ENCODE assay signal across 1 cellular context in the genomic region with DNA sequence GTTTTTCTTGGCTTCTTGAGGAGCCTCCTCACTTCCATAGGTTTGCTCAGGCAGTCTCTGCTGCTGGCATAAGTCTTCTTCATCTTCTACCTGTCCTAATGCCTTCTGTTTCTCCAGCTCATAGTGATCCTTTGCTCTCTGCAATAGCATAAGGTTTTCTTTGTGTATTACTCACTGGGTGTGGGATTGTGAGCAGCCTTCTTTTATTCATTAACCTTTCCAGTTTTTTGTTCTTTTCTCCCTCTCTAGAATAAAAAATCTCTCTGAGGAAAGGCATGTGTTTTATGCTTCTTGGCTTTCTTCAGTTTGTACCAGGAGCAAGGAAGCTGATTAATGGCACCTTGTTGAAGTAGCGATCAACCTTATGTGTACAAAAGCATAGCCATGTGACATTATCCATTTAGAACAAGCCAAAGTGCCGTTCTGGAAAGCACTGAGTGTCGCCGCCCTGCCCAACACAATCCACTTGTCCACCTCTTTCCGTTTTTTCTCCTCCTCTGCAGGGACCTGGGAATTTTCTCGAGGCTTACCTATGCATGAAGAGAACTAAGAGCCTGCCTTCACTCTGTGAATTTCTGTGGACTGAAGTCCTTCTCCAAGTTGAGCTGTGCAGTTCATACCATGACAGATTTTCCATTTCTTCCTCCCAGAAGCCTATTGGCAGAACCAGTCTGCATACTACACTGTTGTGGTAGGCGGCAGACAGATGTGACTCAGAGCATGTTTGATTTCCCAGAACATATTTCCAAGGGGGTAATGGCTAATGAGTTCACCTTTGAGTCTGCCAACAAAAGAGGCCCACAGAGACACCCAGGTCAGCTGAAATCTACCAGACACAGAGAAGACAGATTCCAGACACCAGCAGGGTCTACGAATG.
TF ChIP-seq lines count a peak whose summit lies in the region.

No MANE protein-coding gene starts in this region.

TF ChIP-seq in K562, 482 proteins besides CTCF, POLR2A, EP300 and RAD21:
- TF ChIP-seq ZNF778 (CRISPR knock-in tag; IDR thresholded peaks at IDR 0.05) = no peak
- no peak for TF ChIP-seq ZNF12 (CRISPR knock-in tag; IDR thresholded peaks at IDR 0.05)
- TF ChIP-seq, protein P1, sequence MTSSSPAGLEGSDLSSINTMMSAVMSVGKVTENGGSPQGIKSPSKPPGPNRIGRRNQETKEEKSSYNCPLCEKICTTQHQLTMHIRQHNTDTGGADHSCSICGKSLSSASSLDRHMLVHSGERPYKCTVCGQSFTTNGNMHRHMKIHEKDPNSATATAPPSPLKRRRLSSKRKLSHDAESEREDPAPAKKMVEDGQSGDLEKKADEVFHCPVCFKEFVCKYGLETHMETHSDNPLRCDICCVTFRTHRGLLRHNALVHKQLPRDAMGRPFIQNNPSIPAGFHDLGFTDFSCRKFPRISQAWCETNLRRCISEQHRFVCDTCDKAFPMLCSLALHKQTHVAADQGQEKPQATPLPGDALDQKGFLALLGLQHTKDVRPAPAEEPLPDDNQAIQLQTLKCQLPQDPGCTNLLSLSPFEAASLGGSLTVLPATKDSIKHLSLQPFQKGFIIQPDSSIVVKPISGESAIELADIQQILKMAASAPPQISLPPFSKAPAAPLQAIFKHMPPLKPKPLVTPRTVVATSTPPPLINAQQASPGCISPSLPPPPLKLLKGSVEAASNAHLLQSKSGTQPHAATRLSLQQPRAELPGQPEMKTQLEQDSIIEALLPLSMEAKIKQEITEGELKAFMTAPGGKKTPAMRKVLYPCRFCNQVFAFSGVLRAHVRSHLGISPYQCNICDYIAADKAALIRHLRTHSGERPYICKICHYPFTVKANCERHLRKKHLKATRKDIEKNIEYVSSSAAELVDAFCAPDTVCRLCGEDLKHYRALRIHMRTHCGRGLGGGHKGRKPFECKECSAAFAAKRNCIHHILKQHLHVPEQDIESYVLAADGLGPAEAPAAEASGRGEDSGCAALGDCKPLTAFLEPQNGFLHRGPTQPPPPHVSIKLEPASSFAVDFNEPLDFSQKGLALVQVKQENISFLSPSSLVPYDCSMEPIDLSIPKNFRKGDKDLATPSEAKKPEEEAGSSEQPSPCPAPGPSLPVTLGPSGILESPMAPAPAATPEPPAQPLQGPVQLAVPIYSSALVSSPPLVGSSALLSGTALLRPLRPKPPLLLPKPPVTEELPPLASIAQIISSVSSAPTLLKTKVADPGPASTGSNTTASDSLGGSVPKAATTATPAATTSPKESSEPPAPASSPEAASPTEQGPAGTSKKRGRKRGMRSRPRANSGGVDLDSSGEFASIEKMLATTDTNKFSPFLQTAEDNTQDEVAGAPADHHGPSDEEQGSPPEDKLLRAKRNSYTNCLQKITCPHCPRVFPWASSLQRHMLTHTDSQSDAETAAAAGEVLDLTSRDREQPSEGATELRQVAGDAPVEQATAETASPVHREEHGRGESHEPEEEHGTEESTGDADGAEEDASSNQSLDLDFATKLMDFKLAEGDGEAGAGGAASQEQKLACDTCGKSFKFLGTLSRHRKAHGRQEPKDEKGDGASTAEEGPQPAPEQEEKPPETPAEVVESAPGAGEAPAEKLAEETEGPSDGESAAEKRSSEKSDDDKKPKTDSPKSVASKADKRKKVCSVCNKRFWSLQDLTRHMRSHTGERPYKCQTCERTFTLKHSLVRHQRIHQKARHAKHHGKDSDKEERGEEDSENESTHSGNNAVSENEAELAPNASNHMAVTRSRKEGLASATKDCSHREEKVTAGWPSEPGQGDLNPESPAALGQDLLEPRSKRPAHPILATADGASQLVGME (CRISPR knock-in tag; IDR thresholded peaks at IDR 0.05) = no peak
- no peak for TF ChIP-seq SAP30 (IDR thresholded peaks at IDR 0.05; ENCODE audit: borderline replicate concordance, insufficient read depth, low read depth, low read length, poor library complexity, severe bottlenecking)
- TF ChIP-seq BACH1 (tag; IDR thresholded peaks at IDR 0.05) = no peak
- no peak for TF ChIP-seq ZNF316 (IDR thresholded peaks at IDR 0.05)
- no peak for TF ChIP-seq ZNF384 (IDR thresholded peaks at IDR 0.05; ENCODE audit: low read depth, low read length)
- TF ChIP-seq TAF15 (IDR thresholded peaks at IDR 0.05; ENCODE audit: low read depth, low read length) = no peak
- TF ChIP-seq ZNF311 (CRISPR knock-in tag; IDR thresholded peaks at IDR 0.05) = no peak
- no peak for TF ChIP-seq ELF1 (tag; IDR thresholded peaks at IDR 0.05)
- TF ChIP-seq ZBTB7A (IDR thresholded peaks at IDR 0.05; ENCODE audit: borderline replicate concordance, control insufficient read depth, low read depth, low read length) = no peak
- TF ChIP-seq PURB (CRISPR knock-in tag; IDR thresholded peaks at IDR 0.05; ENCODE audit: low read depth) = no peak
- no peak for TF ChIP-seq ESRRA (IDR thresholded peaks at IDR 0.05; ENCODE audit: borderline replicate concordance, low read depth)
- no peak for TF ChIP-seq HSF4 (CRISPR knock-in tag; IDR thresholded peaks at IDR 0.05; ENCODE audit: borderline replicate concordance)
- no peak for TF ChIP-seq KLF6 (CRISPR knock-in tag; IDR thresholded peaks at IDR 0.05; ENCODE audit: borderline replicate concordance)
TF ChIP-seq in K562: peak in this region for 0.
